17 cellular contexts compared by ENCODE assay signal in the genomic region with DNA sequence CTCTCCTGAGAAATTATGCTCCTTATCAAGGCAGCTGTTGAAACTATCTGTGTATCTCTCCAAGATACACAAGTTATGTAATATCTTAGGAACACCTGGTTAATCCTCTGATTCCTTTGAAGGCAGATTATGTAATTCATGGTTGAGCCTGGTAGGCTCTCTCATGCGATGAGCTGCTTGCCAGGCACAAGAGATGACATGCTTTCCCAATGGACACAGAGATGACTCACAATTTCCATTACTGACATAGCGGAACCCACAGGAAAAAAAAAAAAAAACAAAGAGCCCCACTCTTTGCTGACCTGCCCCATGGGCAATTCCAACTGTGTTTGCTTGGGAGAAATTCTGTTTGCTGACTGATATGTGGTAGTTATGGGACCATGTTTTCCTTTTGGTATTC.
DNase-seq lines count a peak whose midpoint lies in the region; ATAC-seq and TF ChIP-seq lines count a peak whose summit lies in the region.
"Had no signal": no experiment of that assay in that cellular context is flagged by ENCODE, and none has a peak within 500 bp of the region (broad histone marks: within the 10 kb centered on the region; RNA-seq: fewer than 3 reads in every experiment).

No MANE protein-coding gene starts in this region.

- peak; percentile 16 for DNase-seq in HCT116 (ENCODE audit: low read depth, low spot score)
- peak; percentile 67 to 80 for DNase-seq in SJSA1 (ENCODE audit: low read depth in 1 of 2, low spot score in 2 of 2)
- peak; percentile 36 for DNase-seq in fibroblast of peridontal ligament (ENCODE audit: extremely low read depth)
- DNase-seq in neural crest cell (ENCODE audit: low read depth, low spot score) = no peak
- DNase-seq in T-helper 9 cell = no peak
- DNase-seq in activated naive CD4-positive, alpha-beta T cell treated with anti-CD3 and anti-CD28 coated beads, Interleukin-2, amount 50 U/mL, for 72 hours (ENCODE audit: low spot score in 2 of 2) = no peak
- DNase-seq: activated B cell treated with CpG ODN at 0.5 μM for 24 hours; aorta; CD4-positive, CD25-positive, alpha-beta regulatory T cell; erythroblast; NCI-H226; nucleus accumbens; stimulated activated CD4-positive, alpha-beta T cell treated with anti-CD3 and anti-CD28 coated beads, Interleukin-2, amount 100 ng/mL, for 24 hours; stimulated activated naive B cell treated with anti-CD40 and anti-IgM and Interleukin-4, amounts not matched to agents 10 μg/mL and 1 μg/mL and 100 μg/mL, for 72 hours had no signal

- H3K4me1 Mint-ChIP-seq in neural crest cell = peaks cover 12% of the 10 kb centered on the region
- H3K4me1 Mint-ChIP-seq: activated B cell treated with CpG ODN at 0.5 μM for 24 hours; CD4-positive, CD25-positive, alpha-beta regulatory T cell; stimulated activated naive B cell treated with anti-CD40 and anti-IgM and Interleukin-4, amounts not matched to agents 10 μg/mL and 1 μg/mL and 100 μg/mL, for 72 hours had no signal

- TF ChIP-seq RAD21 in HCT116 (IDR thresholded peaks at IDR 0.05; ENCODE audit: low read depth) = no peak

- no peak overlapping the region for H2AFZ ChIP-seq in HCT116 (ENCODE audit: low read depth, low read length, poor library complexity, severe bottlenecking)

- no peaks in the 10 kb centered on the region for H3K36me3 Mint-ChIP-seq in neural crest cell (ENCODE audit: low read depth)
- no peaks in the 10 kb centered on the region for H3K36me3 Mint-ChIP-seq in activated naive CD4-positive, alpha-beta T cell treated with anti-CD3 and anti-CD28 coated beads, Interleukin-2, amount 50 U/mL, for 72 hours
- H3K36me3 Mint-ChIP-seq: CD4-positive, CD25-positive, alpha-beta regulatory T cell; stimulated activated naive B cell treated with anti-CD40 and anti-IgM and Interleukin-4, amounts not matched to agents 10 μg/mL and 1 μg/mL and 100 μg/mL, for 72 hours had no signal

- ATAC-seq in HCT116 = no peak
- ATAC-seq in activated naive CD4-positive, alpha-beta T cell treated with anti-CD3 and anti-CD28 coated beads, Interleukin-2, amount 50 U/mL, for 72 hours = no peak
- ATAC-seq in HG02623 (IDR thresholded peaks at IDR 0.05; ENCODE audit: unreplicated experiment) = no peak
- no peak for ATAC-seq in GM19455 (IDR thresholded peaks at IDR 0.05; ENCODE audit: unreplicated experiment)
- ATAC-seq: Panc1; stimulated activated naive B cell treated with anti-CD40 and anti-IgM and Interleukin-4, amounts not matched to agents 10 μg/mL and 1 μg/mL and 100 μg/mL, for 72 hours had no signal

- TF ChIP-seq CTCF in HCT116 (IDR thresholded peaks at IDR 0.05 in 2 of 3, conservative IDR thresholded peaks at IDR 0.05 in 1 of 3; ENCODE audit: borderline replicate concordance in 1 of 3, insufficient read depth in 1 of 3, low read depth in 2 of 3, low read length in 2 of 3) (no peak), neural crest cell (conservative IDR thresholded peaks at IDR 0.05) (no peak)

- H3K9me3 ChIP-seq in HCT116 (ENCODE audit: control insufficient read depth in 1 of 2, insufficient read depth in 1 of 2, low read depth in 1 of 2, low read length in 2 of 2) (no peaks in the 10 kb centered on the region; a peak in 2 of 4 replicates), SJSA1 (replicated peaks) (no peaks in the 10 kb centered on the region)

- H3K27me3 Mint-ChIP-seq in neural crest cell (ENCODE audit: low read depth) = no peaks in the 10 kb centered on the region
- H3K27me3 Mint-ChIP-seq: activated B cell treated with CpG ODN at 0.5 μM for 24 hours; CD4-positive, CD25-positive, alpha-beta regulatory T cell; stimulated activated naive B cell treated with anti-CD40 and anti-IgM and Interleukin-4, amounts not matched to agents 10 μg/mL and 1 μg/mL and 100 μg/mL, for 72 hours had no signal

- H3K4me2 ChIP-seq in HCT116 (ENCODE audit: low read length) = no peak overlapping the region

- intact Hi-C loops in HCT116 (cut with micrococcal nuclease) = no loop called here

- no peaks in the 10 kb centered on the region for H3K9me2 ChIP-seq in HCT116 (ENCODE audit: insufficient read depth)

- CTCF ChIA-PET in HCT116 (lab: Charles Lee) = no interaction called here

- H3K27me3 ChIP-seq in HCT116 (ENCODE audit: insufficient read depth, low read length) (no peaks in the 10 kb centered on the region), SJSA1 (replicated peaks) (no peaks in the 10 kb centered on the region)

- no peaks in the 10 kb centered on the region for H4K20me1 ChIP-seq in HCT116 (ENCODE audit: insufficient read depth)

- peak overlapping the region; percentile 38 for H3K27ac Mint-ChIP-seq in neural crest cell (ENCODE audit: unreplicated experiment)
- H3K27ac Mint-ChIP-seq in activated naive CD4-positive, alpha-beta T cell treated with anti-CD3 and anti-CD28 coated beads, Interleukin-2, amount 50 U/mL, for 72 hours = no peak overlapping the region
- H3K27ac Mint-ChIP-seq: activated B cell treated with CpG ODN at 0.5 μM for 24 hours; CD4-positive, CD25-positive, alpha-beta regulatory T cell; stimulated activated naive B cell treated with anti-CD40 and anti-IgM and Interleukin-4, amounts not matched to agents 10 μg/mL and 1 μg/mL and 100 μg/mL, for 72 hours had no signal

- TF ChIP-seq POLR2A in HCT116 (IDR thresholded peaks at IDR 0.05; ENCODE audit: borderline replicate concordance, extremely low read depth, insufficient read depth, insufficient read length) = no peak

- RAD21 ChIA-PET in HCT116 (lab: Charles Lee; ENCODE audit: low non-redundant PET in 1 of 2, low total read pairs in 2 of 2, uncharacterized antibody in 2 of 2, unreplicated experiment in 2 of 2) = no interaction called here

- H3K27ac ChIP-seq in HCT116 (ENCODE audit: low read depth, low read length) = no peak overlapping the region
- H3K27ac ChIP-seq in SJSA1 = peak overlapping the region; percentile 79

- H3K36me3 ChIP-seq in HCT116 (ENCODE audit: control insufficient read depth in 1 of 2, insufficient read depth in 2 of 2, low read length in 2 of 2) (no peaks in the 10 kb centered on the region; a peak in 1 of 4 replicates), SJSA1 (no peaks in the 10 kb centered on the region)

- no peak overlapping the region for H3K4me3 Mint-ChIP-seq in neural crest cell
- H3K4me3 Mint-ChIP-seq: activated B cell treated with CpG ODN at 0.5 μM for 24 hours; CD4-positive, CD25-positive, alpha-beta regulatory T cell; stimulated activated naive B cell treated with anti-CD40 and anti-IgM and Interleukin-4, amounts not matched to agents 10 μg/mL and 1 μg/mL and 100 μg/mL, for 72 hours had no signal

- H3K4me3 ChIP-seq in HCT116 (replicated peaks in 1 of 2; ENCODE audit: low read depth in 1 of 2, low read length in 2 of 2) = no peak overlapping the region
- no peak overlapping the region for H3K4me3 ChIP-seq in SJSA1

- POLR2A ChIA-PET in HCT116 (lab: Charles Lee) = no interaction called here

- H3K9ac ChIP-seq in HCT116 (ENCODE audit: low read length) = no peak overlapping the region

- no TSS peak for BruUV-seq in HCT116 (replicated peaks; lab: Mats Ljungman, UMichigan)

- H3K79me2 ChIP-seq in HCT116 (ENCODE audit: insufficient read depth, low read length) = no peaks in the 10 kb centered on the region

- H3K9me3 Mint-ChIP-seq in neural crest cell = no peaks in the 10 kb centered on the region
- peaks cover 5 to 8% of the 10 kb centered on the region in 2 donors for H3K9me3 Mint-ChIP-seq in activated naive CD4-positive, alpha-beta T cell treated with anti-CD3 and anti-CD28 coated beads, Interleukin-2, amount 50 U/mL, for 72 hours
- H3K9me3 Mint-ChIP-seq: stimulated activated naive B cell treated with anti-CD40 and anti-IgM and Interleukin-4, amounts not matched to agents 10 μg/mL and 1 μg/mL and 100 μg/mL, for 72 hours had no signal

- no peaks in the 10 kb centered on the region for H3K4me1 ChIP-seq in HCT116 (ENCODE audit: control insufficient read depth in 1 of 2, insufficient read depth in 2 of 2, low read length in 2 of 2)
- peaks cover 22% of the 10 kb centered on the region for H3K4me1 ChIP-seq in SJSA1 (replicated peaks)

TF ChIP-seq in HCT116, 20 proteins besides CTCF, POLR2A, EP300 and RAD21:
- TF ChIP-seq CEBPB (IDR thresholded peaks at IDR 0.05; ENCODE audit: low read depth) = no peak
- TF ChIP-seq ZNF274 (IDR thresholded peaks at IDR 0.05; ENCODE audit: low read depth, low read length) = no peak
- no peak for TF ChIP-seq SP1 (IDR thresholded peaks at IDR 0.05; ENCODE audit: low read depth)
- no peak for TF ChIP-seq EZH2phosphoT487 (IDR thresholded peaks at IDR 0.05; ENCODE audit: borderline replicate concordance)
- peak; percentile 36; the same call in 1 of the 2 replicates for TF ChIP-seq FOSL1 (IDR thresholded peaks at IDR 0.05; ENCODE audit: low read depth)
- TF ChIP-seq EGR1 (IDR thresholded peaks at IDR 0.05; ENCODE audit: low read depth) = no peak
- TF ChIP-seq POLR2AphosphoS5 (IDR thresholded peaks at IDR 0.05; ENCODE audit: low read depth, low read length) = no peak
- TF ChIP-seq JUND (IDR thresholded peaks at IDR 0.05) = 0 out of 2 replicates have a peak, but pooled peaks have one; percentile 25
- TF ChIP-seq TCF7L2 (IDR thresholded peaks at IDR 0.05; ENCODE audit: borderline replicate concordance, extremely low read depth, insufficient read depth, insufficient read length) = peak; percentile 57
- no peak for TF ChIP-seq ATF3 (IDR thresholded peaks at IDR 0.05)

Comparison
In these comparisons a context has a peak if more than half of its experiments do, and no peak if none do; other contexts are left out.
1. DNase-seq: peak in HCT116 (single experiment), SJSA1 (2 of 2) and fibroblast of peridontal ligament (single experiment); none in neural crest cell (single experiment), T-helper 9 cell (single experiment) and activated naive CD4-positive, alpha-beta T cell treated with anti-CD3 and anti-CD28 coated beads, Interleukin-2, amount 50 U/mL, for 72 hours (0 of 2).